ENCODE assay signal across 27 cellular contexts in genomic region chr2:27000228-27000627, GRCh38. TPM values are rescaled to one million over a fixed set of nuclear protein-coding genes. Genes with fewer than 3 reads are reported as not detected.
DNase-seq lines count a peak whose midpoint lies in the region; ATAC-seq, FAIRE-seq and TF ChIP-seq lines count a peak whose summit lies in the region.
"Had no signal": no experiment of that assay in that cellular context is flagged by ENCODE, and none has a peak within 500 bp of the region (broad histone marks: within the 10 kb centered on the region; RNA-seq: fewer than 3 reads in every experiment).

No MANE protein-coding gene starts in this region.

- no peaks in the 10 kb centered on the region for H3K27me3 Mint-ChIP-seq in Calu3 (ENCODE audit: unreplicated experiment)

- H3K79me2 ChIP-seq in K562 (ENCODE audit: control insufficient read depth, insufficient read depth, low read length) = peaks cover 61% of the 10 kb centered on the region

- no peak overlapping the region for H3K27ac Mint-ChIP-seq in Calu3 (ENCODE audit: unreplicated experiment)
- H3K27ac Mint-ChIP-seq: CD4-positive, CD25-positive, alpha-beta regulatory T cell; IgD-negative memory B cell had no signal

- DNase-seq in SIG-M5 treated with dmso at 0.1 percent for 504 hours (lab: John Stamatoyannopoulos, UW; ENCODE audit: unreplicated experiment) = peak; percentile 31
- no peak for DNase-seq in SIG-M5 (lab: John Stamatoyannopoulos, UW)
- DNase-seq in MV-4-11 (lab: John Stamatoyannopoulos, UW) = peak; percentile 48
- DNase-seq in K562 (ENCODE audit: extremely low read depth in 1 of 4, low spot score in 3 of 4) = peak in 1 of 4 experiments; percentile 38
- DNase-seq in NCI-H1417 (lab: John Stamatoyannopoulos, UW) = no peak
- no peak for DNase-seq in left cardiac atrium
- DNase-seq in Calu3 = no peak
- DNase-seq: 8988T; ACHN; CD4-positive, CD25-positive, alpha-beta regulatory T cell; EL; GDM1; GOT3; HCEC 1CT; Karpas-422; NCI-H1694; NCI-H2029 treated with DMSO at 0.1 percent for 48 hours; NCI-H446 treated with DMSO at 0.1 percent for 48 hours; NCI-H526; NCI-H82; NK-92 treated with Interleukin-12 subunit alpha and Interleukin-12 subunit beta, amount 100 ng/mL, for 24 hours; PC-3 had no signal

- TF ChIP-seq POLR2A in K562 (conservative IDR thresholded peaks at IDR 0.05) = no peak

- peaks cover 3% of the 10 kb centered on the region; the same call in 1 of the 3 replicates for H3K36me3 ChIP-seq in K562 (ENCODE audit: control insufficient read depth, insufficient read depth, low read length)
- H3K36me3 ChIP-seq: SJSA1 had no signal

- H3K4me3 ChIP-seq in K562 = no peak overlapping the region
- H3K4me3 ChIP-seq: GM12878, SJSA1 had no signal

- ATAC-seq in K562 (peak; percentile 60), HG02798 (IDR thresholded peaks at IDR 0.05; ENCODE audit: poor library complexity, unreplicated experiment) (no peak), left cardiac atrium (no peak)
- ATAC-seq: GM12878, PC-3 had no signal

- H3K27me3 ChIP-seq in K562 (ENCODE audit: control insufficient read depth in 2 of 2, insufficient read depth in 2 of 2, low read length in 2 of 2) = no peaks in the 10 kb centered on the region
- H3K27me3 ChIP-seq: SJSA1 had no signal

- no peak for TF ChIP-seq RAD21 in K562 (CRISPR knock-in tag; conservative IDR thresholded peaks at IDR 0.05 in 1 of 2, IDR thresholded peaks at IDR 0.05 in 1 of 2)

- peaks cover 3% of the 10 kb centered on the region for H3K9me1 ChIP-seq in K562 (ENCODE audit: control insufficient read depth, insufficient read depth, low read length)

- FAIRE-seq in K562 (lab: Jason Lieb, UNC) = no peak
- FAIRE-seq: GM12878 had no signal

- intact Hi-C loops in K562 (cut with micrococcal nuclease) = no loop called here
- intact Hi-C loops in left cardiac atrium (cut with DNase I) = no loop called here
- intact Hi-C loops in Calu3 (cut with micrococcal nuclease; ENCODE audit: unreplicated experiment) = no loop called here

- no peaks in the 10 kb centered on the region for H3K36me3 Mint-ChIP-seq in Calu3 (ENCODE audit: insufficient read depth, unreplicated experiment)
- H3K36me3 Mint-ChIP-seq: CD4-positive, CD25-positive, alpha-beta regulatory T cell had no signal

- POLR2A ChIA-PET in K562 (lab: Yijun Ruan, JAX) = interaction anchor here (1.0 kb wide), 1 partner anchor 11 kb away, joined by 4 read pairs; no protein-coding TSS in a partner anchor

- BruUV-seq in K562 (replicated peaks; lab: Mats Ljungman, UMichigan) (no TSS peak), Calu3 (replicated peaks; lab: Mats Ljungman, UMichigan) (no TSS peak)

- H2AFZ ChIP-seq in K562 (ENCODE audit: low read depth, low read length) = peak overlapping the region; percentile 33; the same call in 1 of the 2 replicates

- WGBS in K562 (ENCODE audit: insufficient coverage, low coverage, missing lambda C conversion rate) = 5% methylated on average over 4 of the region's 4 CpGs

- peaks cover 8% of the 10 kb centered on the region for H3K4me1 Mint-ChIP-seq in Calu3 (ENCODE audit: low read depth, unreplicated experiment)
- H3K4me1 Mint-ChIP-seq: CD4-positive, CD25-positive, alpha-beta regulatory T cell had no signal

- H3K9me3 ChIP-seq in K562 (replicated peaks; ENCODE audit: control insufficient read depth, insufficient read depth, low read depth, low read length) = no peaks in the 10 kb centered on the region
- H3K9me3 ChIP-seq: SJSA1 had no signal

- no peak overlapping the region for H3K4me2 ChIP-seq in K562 (ENCODE audit: insufficient read depth, low read length)

- peak overlapping the region; percentile 17; the same call in 1 of the 3 replicates for H3K27ac ChIP-seq in K562 (ENCODE audit: extremely low read depth, low read depth, low read length)
- H3K27ac ChIP-seq: HL-60, SJSA1 had no signal

- H3K4me3 Mint-ChIP-seq in Calu3 (ENCODE audit: low read depth, unreplicated experiment) = no peak overlapping the region
- H3K4me3 Mint-ChIP-seq: CD4-positive, CD25-positive, alpha-beta regulatory T cell; IgD-negative memory B cell had no signal

- in situ Hi-C loops in K562 (cut with MboI) = no loop called here

- TF ChIP-seq EP300 in K562 (IDR thresholded peaks at IDR 0.05; ENCODE audit: low read length) = no peak

- H3K9me3 Mint-ChIP-seq in Calu3 (ENCODE audit: low read depth, unreplicated experiment) = no peaks in the 10 kb centered on the region
- H3K9me3 Mint-ChIP-seq: CD4-positive, CD25-positive, alpha-beta regulatory T cell; IgD-negative memory B cell had no signal

- H3K9ac ChIP-seq in K562 (ENCODE audit: insufficient read depth in 1 of 2, low read depth in 2 of 2, low read length in 2 of 2) = peak overlapping the region; percentile 9 to 83; a peak in 2 of 4 replicates

- CTCF ChIA-PET in K562 (lab: Yijun Ruan, JAX; ENCODE audit: low intra/inter-chr PET ratio) (no interaction called here), Calu3 (lab: Charles Lee) (no interaction called here)

- peaks cover 19 to 56% of the 10 kb centered on the region in 2 experiments for H3K4me1 ChIP-seq in K562 (replicated peaks in 1 of 2; ENCODE audit: control insufficient read depth in 2 of 2, insufficient read depth in 2 of 2, low read length in 2 of 2)

- no peaks in the 10 kb centered on the region; the same call in 1 of the 2 replicates for H4K20me1 ChIP-seq in K562 (replicated peaks; ENCODE audit: control insufficient read depth, insufficient read depth, low read length)

- no peak for TF ChIP-seq CTCF in K562 (IDR thresholded peaks at IDR 0.05 in 2 of 3, conservative IDR thresholded peaks at IDR 0.05 in 1 of 3; ENCODE audit: insufficient read depth in 2 of 3, low read depth in 1 of 3, low read length in 3 of 3)
- TF ChIP-seq CTCF in Calu3 (IDR thresholded peaks at IDR 0.05; ENCODE audit: unreplicated experiment) = no peak

RNA-seq across cellular contexts. Expression of gene MAPRE3, which starts 29.8 kb away (rescaled TPM):
- 103 and 194 TPM in 2 replicates for total RNA-seq in K562 (2011; cell fraction: chromatin; rRNA removed; ENCODE audit: low replicate concordance)
- total RNA-seq in K562 (2011; cell fraction: nucleolus; rRNA removed) = 85.6 and 90.0 TPM in 2 replicates
- 95.6 and 105 TPM in 2 replicates for total RNA-seq in K562 (2011; cell fraction: nucleoplasm; rRNA removed)
- total RNA-seq in K562 (2014; rRNA removed) = 12.6 and 16.8 TPM in 2 replicates
- 10.0 and 10.8 TPM in 2 replicates for total RNA-seq in K562 (2014; rRNA removed; fragmentation: Illumina TruSeq; extraction: Trizol)
- 11.6 and 12.6 TPM in 2 replicates for total RNA-seq in K562 (2015; rRNA removed; fragmentation: Illumina TruSeq; extraction: Trizol)
- 26.7 and 29.8 TPM in 2 replicates for total RNA-seq in K562 (2021)
- polyA plus RNA-seq in K562 (2011; rRNA removed) = 25.5 and 53.9 TPM in 2 replicates
- polyA plus RNA-seq in K562 (2011; cell fraction: cytosol; rRNA removed) = 28.1 and 37.8 TPM in 2 replicates
- 274 and 277 TPM in 2 replicates for polyA plus RNA-seq in K562 (2011; cell fraction: nucleus; rRNA removed)
- polyA plus RNA-seq in K562 (2012) = 33.7 and 73.6 TPM in 2 replicates
- 30.4 and 32.8 TPM in 2 replicates for polyA plus RNA-seq in K562 (2014; fragmentation: Illumina TruSeq; extraction: Trizol)
- 1 to 10 TPM in 1 of 2 experiments, under 1 TPM in 1; 0.70 to 1.1 TPM for polyA plus RNA-seq in K562 (2014; fragmentation: Nextera tagmentation; extraction: Ambion mirVana)
- polyA plus RNA-seq in K562 (2014; rRNA removed) = 32.3 and 43.2 TPM in 2 replicates
- polyA minus RNA-seq in K562 (2011; rRNA and poly(A)+ RNA removed) = 17.6 and 23.6 TPM in 2 replicates
- polyA minus RNA-seq in K562 (2011; cell fraction: cytosol; rRNA and poly(A)+ RNA removed) = 11.7 and 21.4 TPM in 2 replicates
- polyA minus RNA-seq in K562 (2011; cell fraction: nucleus; rRNA and poly(A)+ RNA removed) = 20.3 and 37.2 TPM in 2 replicates
- total RNA-seq in left cardiac atrium = 10 to 100 TPM; 35.3 to 43.1 TPM
- 11.1 and 13.9 TPM in 2 replicates for total RNA-seq in Calu3 (2022)

RNA-seq across cellular contexts. Expression of gene TMEM214, which starts 32.5 kb away (rescaled TPM):
- 364 and 807 TPM in 2 replicates for total RNA-seq in K562 (2011; cell fraction: chromatin; rRNA removed; ENCODE audit: low replicate concordance)
- total RNA-seq in K562 (2011; cell fraction: nucleolus; rRNA removed) = 428 and 514 TPM in 2 replicates
- total RNA-seq in K562 (2011; cell fraction: nucleoplasm; rRNA removed) = 376 and 406 TPM in 2 replicates
- 18.9 and 23.7 TPM in 2 replicates for total RNA-seq in K562 (2014; rRNA removed)
- 31.0 and 34.3 TPM in 2 replicates for total RNA-seq in K562 (2014; rRNA removed; fragmentation: Illumina TruSeq; extraction: Trizol)
- total RNA-seq in K562 (2015; rRNA removed; fragmentation: Illumina TruSeq; extraction: Trizol) = 44.0 and 44.1 TPM in 2 replicates
- total RNA-seq in K562 (2021) = 78.5 and 79.6 TPM in 2 replicates
- 52.9 and 143 TPM in 2 replicates for polyA plus RNA-seq in K562 (2011; rRNA removed)
- polyA plus RNA-seq in K562 (2011; cell fraction: cytosol; rRNA removed) = 146 and 165 TPM in 2 replicates
- polyA plus RNA-seq in K562 (2011; cell fraction: nucleus; rRNA removed) = 466 and 543 TPM in 2 replicates
- polyA plus RNA-seq in K562 (2012) = 57.3 and 151 TPM in 2 replicates
- 76.9 and 81.4 TPM in 2 replicates for polyA plus RNA-seq in K562 (2014; fragmentation: Illumina TruSeq; extraction: Trizol)
- polyA plus RNA-seq in K562 (2014; fragmentation: Nextera tagmentation; extraction: Ambion mirVana) = 10 to 100 TPM; 11.4 to 14.8 TPM
- polyA plus RNA-seq in K562 (2014; rRNA removed) = 55.0 and 58.0 TPM in 2 replicates
- 123 TPM in 2 replicates for polyA minus RNA-seq in K562 (2011; rRNA and poly(A)+ RNA removed)
- polyA minus RNA-seq in K562 (2011; cell fraction: cytosol; rRNA and poly(A)+ RNA removed) = 96.4 and 118 TPM in 2 replicates
- 142 and 264 TPM in 2 replicates for polyA minus RNA-seq in K562 (2011; cell fraction: nucleus; rRNA and poly(A)+ RNA removed)
- 10 to 100 TPM; 39.1 to 66.5 TPM for total RNA-seq in left cardiac atrium
- 75.9 and 79.6 TPM in 2 replicates for total RNA-seq in Calu3 (2022)

RNA-seq across cellular contexts. Expression of gene AGBL5, which starts 51.2 kb away (rescaled TPM):
- 40.2 and 80.6 TPM in 2 replicates for total RNA-seq in K562 (2011; cell fraction: chromatin; rRNA removed; ENCODE audit: low replicate concordance)
- 34.5 and 47.0 TPM in 2 replicates for total RNA-seq in K562 (2011; cell fraction: nucleolus; rRNA removed)
- total RNA-seq in K562 (2011; cell fraction: nucleoplasm; rRNA removed) = 34.2 and 36.7 TPM in 2 replicates
- total RNA-seq in K562 (2014; rRNA removed) = 26.2 and 30.3 TPM in 2 replicates
- 25.8 and 26.4 TPM in 2 replicates for total RNA-seq in K562 (2014; rRNA removed; fragmentation: Illumina TruSeq; extraction: Trizol)
- 28.7 and 29.1 TPM in 2 replicates for total RNA-seq in K562 (2015; rRNA removed; fragmentation: Illumina TruSeq; extraction: Trizol)
- 37.6 and 40.3 TPM in 2 replicates for total RNA-seq in K562 (2021)
- polyA plus RNA-seq in K562 (2011; rRNA removed) = 48.3 and 52.7 TPM in 2 replicates
- 61.4 and 68.7 TPM in 2 replicates for polyA plus RNA-seq in K562 (2011; cell fraction: cytosol; rRNA removed)
- polyA plus RNA-seq in K562 (2011; cell fraction: nucleus; rRNA removed) = 59.7 and 61.5 TPM in 2 replicates
- polyA plus RNA-seq in K562 (2012) = 33.2 and 62.0 TPM in 2 replicates
- 49.5 and 52.3 TPM in 2 replicates for polyA plus RNA-seq in K562 (2014; fragmentation: Illumina TruSeq; extraction: Trizol)
- 1 to 10 TPM; 3.3 to 6.3 TPM for polyA plus RNA-seq in K562 (2014; fragmentation: Nextera tagmentation; extraction: Ambion mirVana)
- polyA plus RNA-seq in K562 (2014; rRNA removed) = 24.9 and 33.8 TPM in 2 replicates
- 42.1 and 50.9 TPM in 2 replicates for polyA minus RNA-seq in K562 (2011; rRNA and poly(A)+ RNA removed)
- polyA minus RNA-seq in K562 (2011; cell fraction: cytosol; rRNA and poly(A)+ RNA removed) = 22.4 and 26.2 TPM in 2 replicates
- polyA minus RNA-seq in K562 (2011; cell fraction: nucleus; rRNA and poly(A)+ RNA removed) = 20.7 and 27.2 TPM in 2 replicates
- 10 to 100 TPM in 1 of 2 donors, 1 to 10 TPM in 1; 8.4 to 12.0 TPM for total RNA-seq in left cardiac atrium
- 20.2 and 25.2 TPM in 2 replicates for total RNA-seq in Calu3 (2022)

Comparison
In these comparisons a context has a peak if more than half of its experiments do, and no peak if none do; other contexts are left out.
1. DNase-seq: peak in SIG-M5 treated with dmso at 0.1 percent for 504 hours (single experiment) and MV-4-11 (single experiment); none in SIG-M5 (single experiment), NCI-H1417 (0 of 3), left cardiac atrium (single experiment) and Calu3 (single experiment).